8 cellular contexts compared by ENCODE assay signal in the genomic region with DNA sequence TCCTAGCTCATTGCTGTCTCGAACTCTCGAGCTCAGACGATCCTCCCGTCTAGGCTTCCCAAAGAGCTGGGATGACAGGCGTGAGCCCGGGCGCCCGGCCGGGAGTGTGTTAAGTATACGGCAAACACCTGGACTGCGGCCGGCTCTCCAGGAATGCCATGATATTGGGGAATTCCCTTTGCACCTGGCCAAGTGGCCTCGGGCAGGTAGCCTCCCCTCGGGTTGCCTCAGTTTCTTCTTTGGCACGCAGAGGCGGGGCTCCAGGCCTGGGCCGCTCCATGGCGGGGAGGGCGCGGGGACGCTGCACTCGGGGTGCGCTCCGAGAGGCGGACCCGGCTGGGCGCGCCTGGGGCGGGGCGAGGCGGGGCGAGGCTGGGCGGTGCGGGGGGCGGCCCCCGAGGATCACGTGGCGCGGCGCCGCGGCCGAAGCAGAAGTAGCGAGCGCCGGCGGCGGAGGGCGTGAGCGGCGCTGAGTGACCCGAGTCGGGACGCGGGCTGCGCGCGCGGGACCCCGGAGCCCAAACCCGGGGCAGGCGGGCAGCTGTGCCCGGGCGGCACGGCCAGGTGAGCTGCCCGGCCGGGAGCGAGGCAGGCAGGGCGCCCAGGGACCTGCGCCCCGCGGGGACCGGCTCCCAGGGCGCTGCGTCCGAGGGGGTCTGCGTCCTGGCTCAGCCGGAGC. TPM values are rescaled to one million over a fixed set of nuclear protein-coding genes. Genes with fewer than 3 reads are reported as not detected.
DNase-seq lines count a peak whose midpoint lies in the region; ATAC-seq lines count a peak whose summit lies in the region.

Gene PLCG2 (plus strand): TSS at position 431 of the 679 bp plus-strand sequence. CDS start 6,699 bp downstream, outside the sequence.

- no peak within 1 kb of the TSS for H3K27ac ChIP-seq in muscle layer of duodenum (ENCODE audit: low read length)

- POLR2A ChIA-PET in activated CD8-positive, alpha-beta memory T cell treated with anti-CD3 and anti-CD28 coated beads for 36 hours (lab: Charles Lee) = no interaction called here

- peaks cover 0 to 5% of the 10 kb centered on the region in 2 donors for H3K4me1 ChIP-seq in muscle layer of duodenum (ENCODE audit: control insufficient read depth in 1 of 2, insufficient read depth in 2 of 2, low read length in 2 of 2)

- H3K36me3 ChIP-seq in muscle layer of duodenum (ENCODE audit: control insufficient read depth in 1 of 2, insufficient read depth in 2 of 2, low read length in 2 of 2) = no peaks in the 10 kb centered on the region

- H3K4me3 Mint-ChIP-seq in stimulated activated effector memory CD8-positive, alpha-beta T cell treated with anti-CD3 and anti-CD28 coated beads, Interleukin-12 subunit alpha, Interleukin-12 subunit beta, amount 100 ng/mL, for 72 hours = peak within 1 kb of the TSS; percentile 80

- no peaks in the 10 kb centered on the region for H3K9me3 Mint-ChIP-seq in stimulated activated effector memory CD8-positive, alpha-beta T cell treated with anti-CD3 and anti-CD28 coated beads, Interleukin-12 subunit alpha, Interleukin-12 subunit beta, amount 100 ng/mL, for 72 hours

- no peaks in the 10 kb centered on the region for H3K9me3 ChIP-seq in muscle layer of duodenum (ENCODE audit: control insufficient read depth in 1 of 2, low read length in 2 of 2)

- peak within 1 kb of the TSS; percentile 73 for H3K27ac Mint-ChIP-seq in stimulated activated effector memory CD8-positive, alpha-beta T cell treated with anti-CD3 and anti-CD28 coated beads, Interleukin-12 subunit alpha, Interleukin-12 subunit beta, amount 100 ng/mL, for 72 hours

- no peaks in the 10 kb centered on the region for H3K36me3 Mint-ChIP-seq in stimulated activated effector memory CD8-positive, alpha-beta T cell treated with anti-CD3 and anti-CD28 coated beads, Interleukin-12 subunit alpha, Interleukin-12 subunit beta, amount 100 ng/mL, for 72 hours

- CTCF ChIA-PET in activated CD8-positive, alpha-beta memory T cell treated with anti-CD3 and anti-CD28 coated beads for 36 hours (lab: Charles Lee) = interaction anchor here (0.6 to 2.6 kb wide), 5 partner anchors 9 to 95 kb away, joined by 3 to 15 read pairs (median 3); no protein-coding TSS in a partner anchor

- peaks cover 22% of the 10 kb centered on the region for H3K4me1 Mint-ChIP-seq in stimulated activated effector memory CD8-positive, alpha-beta T cell treated with anti-CD3 and anti-CD28 coated beads, Interleukin-12 subunit alpha, Interleukin-12 subunit beta, amount 100 ng/mL, for 72 hours

- DNase-seq in 8988T = peak; percentile 94
- DNase-seq in NCI-H345 treated with DMSO at 0.1 percent for 48 hours (lab: John Stamatoyannopoulos, UW; ENCODE audit: unreplicated experiment) = peak; percentile 5
- DNase-seq in epidermal melanocyte (ENCODE audit: insufficient read length, low spot score) = peak; percentile 59
- DNase-seq in stimulated activated effector memory CD8-positive, alpha-beta T cell treated with anti-CD3 and anti-CD28 coated beads, Interleukin-12 subunit alpha, Interleukin-12 subunit beta, amount 100 ng/mL, for 72 hours (ENCODE audit: low spot score in 2 of 2) = peak; percentile 73 to 87

- peak within 1 kb of the TSS; percentile 61 to 73 for H3K4me3 ChIP-seq in muscle layer of duodenum (ENCODE audit: low read depth in 1 of 2, low read length in 2 of 2)

- H3K27me3 ChIP-seq in muscle layer of duodenum (ENCODE audit: low read depth, low read length) = no peaks in the 10 kb centered on the region

- ATAC-seq in GM18517 (IDR thresholded peaks at IDR 0.05; ENCODE audit: unreplicated experiment) = peak; percentile 67
- peak; percentile 72 for ATAC-seq in HG02943 (IDR thresholded peaks at IDR 0.05; ENCODE audit: low read depth, unreplicated experiment)
- peak; percentile 99 for ATAC-seq in stimulated activated effector memory CD8-positive, alpha-beta T cell treated with anti-CD3 and anti-CD28 coated beads, Interleukin-12 subunit alpha, Interleukin-12 subunit beta, amount 100 ng/mL, for 72 hours

RNA-seq across cellular contexts. Expression of gene PLCG2, which starts in this region (rescaled TPM):
- total RNA-seq in activated CD8-positive, alpha-beta memory T cell treated with anti-CD3 and anti-CD28 coated beads for 36 hours = 10 to 100 TPM; 16.6 to 18.2 TPM

Comparison
In these comparisons a context has a peak if more than half of its experiments do, and no peak if none do; other contexts are left out.
1. DNase-seq: peak in every context shown above with its lines; median percentile 94 in 8988T; 80 in stimulated activated effector memory CD8-positive, alpha-beta T cell treated with anti-CD3 and anti-CD28 coated beads, Interleukin-12 subunit alpha, Interleukin-12 subunit beta, amount 100 ng/mL, for 72 hours; 59 in epidermal melanocyte; 5 in NCI-H345 treated with DMSO at 0.1 percent for 48 hours.